In genomic region chr20:4813076-4813838, GRCh38 we compare ENCODE assay signal across 8 cellular contexts. TPM values are rescaled to one million over a fixed set of nuclear protein-coding genes. Genes with fewer than 3 reads are reported as not detected.
DNase-seq lines count a peak whose midpoint lies in the region; ATAC-seq and TF ChIP-seq lines count a peak whose summit lies in the region.

No MANE protein-coding gene starts in this region.

- no peak overlapping the region for H3K27ac ChIP-seq in SK-N-SH (ENCODE audit: low read depth in 2 of 2, low read length in 1 of 2)

- H3K27me3 Mint-ChIP-seq in activated naive CD8-positive, alpha-beta T cell treated with anti-CD3 and anti-CD28 coated beads, Interleukin-2, amount 50 U/mL, for 24 hours: no peaks in the 10 kb centered on the region

- 88% methylated on average over 17 of the region's 22 CpGs for WGBS in SK-N-SH (ENCODE audit: low lambda C conversion rate)

- no peak for TF ChIP-seq CTCF in SK-N-SH (IDR thresholded peaks at IDR 0.05)

- no peak for TF ChIP-seq RAD21 in SK-N-SH (IDR thresholded peaks at IDR 0.05; ENCODE audit: low read length)

- no peaks in the 10 kb centered on the region for H3K4me1 ChIP-seq in SK-N-SH (ENCODE audit: control insufficient read depth in 1 of 2, insufficient read depth in 2 of 2, low read depth in 1 of 2, low read length in 1 of 2)

- H3K4me3 Mint-ChIP-seq in activated naive CD8-positive, alpha-beta T cell treated with anti-CD3 and anti-CD28 coated beads, Interleukin-2, amount 50 U/mL, for 24 hours: peak overlapping the region; percentile 93

- no peaks in the 10 kb centered on the region; the same call in 1 of the 2 replicates for H3K36me3 ChIP-seq in H7 (replicated peaks; ENCODE audit: control insufficient read depth, insufficient read depth, low read length)
- no peaks in the 10 kb centered on the region for H3K36me3 ChIP-seq in SK-N-SH (replicated peaks in 1 of 2; ENCODE audit: control insufficient read depth in 1 of 2, insufficient read depth in 2 of 2, low read length in 1 of 2)

- no peaks in the 10 kb centered on the region for H3K9me3 ChIP-seq in SK-N-SH

- H3K27me3 ChIP-seq in H7 (ENCODE audit: control insufficient read depth, insufficient read depth, low read length) (no peaks in the 10 kb centered on the region), SK-N-SH (ENCODE audit: insufficient read depth) (no peaks in the 10 kb centered on the region)

- no peak overlapping the region for H2AFZ ChIP-seq in SK-N-SH (ENCODE audit: low read depth)

- H3K4me3 ChIP-seq in H7 (ENCODE audit: insufficient read depth, low read depth, low read length) (no peak overlapping the region), SK-N-SH (ENCODE audit: low read depth in 2 of 2, low read length in 1 of 2) (no peak overlapping the region)

- no peaks in the 10 kb centered on the region for H3F3A ChIP-seq in SK-N-SH (replicated peaks; ENCODE audit: insufficient read depth)

- DNase-seq in activated naive CD8-positive, alpha-beta T cell treated with anti-CD3 and anti-CD28 coated beads, Interleukin-2, amount 50 U/mL, for 24 hours: peak; percentile 43
- DNase-seq in midbrain (lab: John Stamatoyannopoulos, UW): peak; percentile 31
- no peak for DNase-seq in H7
- DNase-seq in NCI-H1105 treated with DMSO at 0.1 percent for 48 hours (lab: John Stamatoyannopoulos, UW): no peak
- no peak for DNase-seq in DMS114 treated with DMSO at 0.1 percent for 48 hours (lab: John Stamatoyannopoulos, UW; ENCODE audit: unreplicated experiment)
- no peak for DNase-seq in SK-N-SH

- no peaks in the 10 kb centered on the region for H4K20me1 ChIP-seq in SK-N-SH (ENCODE audit: insufficient read depth)

- no peak overlapping the region for H3K9ac ChIP-seq in SK-N-SH

- no peak overlapping the region for H3K4me2 ChIP-seq in SK-N-SH

- no peaks in the 10 kb centered on the region for H3K9me2 ChIP-seq in SK-N-SH

- POLR2A ChIA-PET in SK-N-SH (lab: Yijun Ruan, JAX): no interaction called here

- CTCF ChIA-PET in SK-N-SH (lab: Yijun Ruan, JAX): interaction anchor here (1.0 to 1.1 kb wide), 2 partner anchors 74 to 137 kb away, joined by 3 read pairs; no protein-coding TSS in a partner anchor

- ATAC-seq in HG03571 (IDR thresholded peaks at IDR 0.05; ENCODE audit: unreplicated experiment): peak; percentile 25
- no peak for ATAC-seq in activated naive CD8-positive, alpha-beta T cell treated with anti-CD3 and anti-CD28 coated beads, Interleukin-2, amount 50 U/mL, for 24 hours

- TF ChIP-seq EP300 in SK-N-SH (IDR thresholded peaks at IDR 0.05; ENCODE audit: borderline replicate concordance in 1 of 2, low read depth in 1 of 2, low read length in 1 of 2): no peak

- H3K79me2 ChIP-seq in SK-N-SH (ENCODE audit: insufficient read depth): no peaks in the 10 kb centered on the region

- H3K9me3 Mint-ChIP-seq in activated naive CD8-positive, alpha-beta T cell treated with anti-CD3 and anti-CD28 coated beads, Interleukin-2, amount 50 U/mL, for 24 hours: no peaks in the 10 kb centered on the region

- peak overlapping the region; percentile 99 for H3K27ac Mint-ChIP-seq in activated naive CD8-positive, alpha-beta T cell treated with anti-CD3 and anti-CD28 coated beads, Interleukin-2, amount 50 U/mL, for 24 hours

- H3K4me1 Mint-ChIP-seq in activated naive CD8-positive, alpha-beta T cell treated with anti-CD3 and anti-CD28 coated beads, Interleukin-2, amount 50 U/mL, for 24 hours: peaks cover 81% of the 10 kb centered on the region

- H3K36me3 Mint-ChIP-seq in activated naive CD8-positive, alpha-beta T cell treated with anti-CD3 and anti-CD28 coated beads, Interleukin-2, amount 50 U/mL, for 24 hours (ENCODE audit: low read depth): peaks cover 20% of the 10 kb centered on the region

- TF ChIP-seq POLR2A in GM19099 (IDR thresholded peaks at IDR 0.05; ENCODE audit: extremely low read depth, insufficient read length, low read depth): peak; percentile 47

TF ChIP-seq in SK-N-SH, 30 proteins besides CTCF, POLR2A, EP300 and RAD21:
- TF ChIP-seq REST (IDR thresholded peaks at IDR 0.05; ENCODE audit: low read depth, low read length) (no peak), FOXM1 (IDR thresholded peaks at IDR 0.05; ENCODE audit: low read depth) (no peak), POLR2AphosphoS5 (IDR thresholded peaks at IDR 0.05; ENCODE audit: low read depth, low read length) (no peak), MAX (IDR thresholded peaks at IDR 0.05; ENCODE audit: low read depth) (no peak), FOXJ3 (CRISPR knock-in tag; IDR thresholded peaks at IDR 0.05) (no peak), TAF1 (IDR thresholded peaks at IDR 0.05; ENCODE audit: borderline replicate concordance, low read depth, low read length) (no peak), CHD2 (IDR thresholded peaks at IDR 0.05; ENCODE audit: low read length, partially characterized antibody) (no peak), PBX3 (IDR thresholded peaks at IDR 0.05) (no peak)
TF ChIP-seq in SK-N-SH: peak in this region for 0.

RNA-seq across cellular contexts. Expression of gene RASSF2, which starts 10.2 kb away (rescaled TPM):
- 4.9 and 6.6 TPM in 2 replicates for total RNA-seq in H7 (2014; rRNA removed; shearing (Covaris generic))
- polyA plus RNA-seq in SK-N-SH (2012; rRNA removed): 0.39 and 0.73 TPM in 2 replicates
- 0.51 and 0.64 TPM in 2 replicates for polyA plus RNA-seq in SK-N-SH (2012; cell fraction: cytosol; rRNA removed)
- polyA plus RNA-seq in SK-N-SH (2012; cell fraction: nucleus; rRNA removed): 0.38 and 0.55 TPM in 2 replicates

Comparison
In these comparisons a context has a peak if more than half of its experiments do, and no peak if none do; other contexts are left out.
1. DNase-seq: peak in activated naive CD8-positive, alpha-beta T cell treated with anti-CD3 and anti-CD28 coated beads, Interleukin-2, amount 50 U/mL, for 24 hours (single experiment) and midbrain (single experiment); none in H7 (single experiment), NCI-H1105 treated with DMSO at 0.1 percent for 48 hours (single experiment), DMS114 treated with DMSO at 0.1 percent for 48 hours (single experiment) and SK-N-SH (single experiment).